Comparison of ENCODE assay signal across 11 cellular contexts in genomic region chr5:93886917-93887361, GRCh38.
DNase-seq lines count a peak whose midpoint lies in the region; ATAC-seq lines count a peak whose summit lies in the region.
"Had no signal": no experiment of that assay in that cellular context is flagged by ENCODE, and none has a peak within 500 bp of the region (broad histone marks: within the 10 kb centered on the region; RNA-seq: fewer than 3 reads in every experiment).

No MANE protein-coding gene starts in this region.

- H3K9me3 Mint-ChIP-seq in activated T-cell treated with anti-CD3 and anti-CD28 coated beads, Interleukin-2, amount 50 U/mL, for 24 hours, result no peaks in the 10 kb centered on the region
- H3K9me3 Mint-ChIP-seq: GM23338 had no signal

- DNase-seq in activated T-cell treated with anti-CD3 and anti-CD28 coated beads, Interleukin-2, amount 50 U/mL, for 24 hours, result no peak
- DNase-seq in activated T-cell treated with anti-CD3 and anti-CD28 coated beads, Interleukin-2, amount 50 U/mL, for 48 hours, result no peak
- DNase-seq in OCI-M1 (lab: John Stamatoyannopoulos, UW) (peak; percentile 80), fibroblast of peridontal ligament (ENCODE audit: extremely low read depth) (peak; percentile 39), stromal cell of bone marrow (ENCODE audit: low read depth) (peak; percentile 7), hypothalamus (lab: John Stamatoyannopoulos, UW) (no peak)
- no peak for DNase-seq in activated naive CD4-positive, alpha-beta T cell treated with Interleukin-2 at 50 U/mL for 16 hours
- DNase-seq: left lung, SW 1271 had no signal

- H3K27me3 Mint-ChIP-seq in activated T-cell treated with anti-CD3 and anti-CD28 coated beads, Interleukin-2, amount 50 U/mL, for 24 hours, result no peaks in the 10 kb centered on the region

- ATAC-seq in HG03025 (IDR thresholded peaks at IDR 0.05; ENCODE audit: low FRiP score, unreplicated experiment), result no peak
- ATAC-seq: GM23338, left lung had no signal

- H3K36me3 Mint-ChIP-seq in activated T-cell treated with anti-CD3 and anti-CD28 coated beads, Interleukin-2, amount 50 U/mL, for 24 hours (ENCODE audit: low read depth), result no peaks in the 10 kb centered on the region

- no peak overlapping the region for H3K27ac Mint-ChIP-seq in activated T-cell treated with anti-CD3 and anti-CD28 coated beads, Interleukin-2, amount 50 U/mL, for 24 hours
- H3K27ac Mint-ChIP-seq: GM23338 had no signal

- H3K4me1 Mint-ChIP-seq in activated T-cell treated with anti-CD3 and anti-CD28 coated beads, Interleukin-2, amount 50 U/mL, for 24 hours (ENCODE audit: low read depth), result peaks cover 15% of the 10 kb centered on the region

- H3K4me3 Mint-ChIP-seq in activated T-cell treated with anti-CD3 and anti-CD28 coated beads, Interleukin-2, amount 50 U/mL, for 24 hours, result peak overlapping the region; percentile 7
- H3K4me3 Mint-ChIP-seq: GM23338 had no signal

Comparison
In these comparisons a context has a peak if more than half of its experiments do, and no peak if none do; other contexts are left out.
1. DNase-seq: peak in OCI-M1 (single experiment), fibroblast of peridontal ligament (single experiment) and stromal cell of bone marrow (single experiment); none in activated T-cell treated with anti-CD3 and anti-CD28 coated beads, Interleukin-2, amount 50 U/mL, for 24 hours (single experiment), activated T-cell treated with anti-CD3 and anti-CD28 coated beads, Interleukin-2, amount 50 U/mL, for 48 hours (0 of 2), hypothalamus (0 of 51) and activated naive CD4-positive, alpha-beta T cell treated with Interleukin-2 at 50 U/mL for 16 hours (single experiment).